11 cellular contexts compared by ENCODE assay signal in genomic region chr9:95336281-95336680, GRCh38. TPM values are rescaled to one million over a fixed set of nuclear protein-coding genes. Genes with fewer than 3 reads are reported as not detected.
DNase-seq lines count a peak whose midpoint lies in the region; ATAC-seq, FAIRE-seq and TF ChIP-seq lines count a peak whose summit lies in the region.
"Had no signal": no experiment of that assay in that cellular context is flagged by ENCODE, and none has a peak within 500 bp of the region (broad histone marks: within the 10 kb centered on the region; RNA-seq: fewer than 3 reads in every experiment).

No MANE protein-coding gene starts in this region.

- POLR2A ChIA-PET in BJ (lab: Charles Lee): no interaction called here

- no peak overlapping the region for H2BK5ac ChIP-seq in mesendoderm (ENCODE audit: low read length)

- H2BK120ac ChIP-seq in mesendoderm (ENCODE audit: low read depth, low read length): no peak overlapping the region

- no peaks in the 10 kb centered on the region for H3K36me3 ChIP-seq in BJ (ENCODE audit: control insufficient read depth, insufficient read depth, low read length)
- H3K36me3 ChIP-seq in astrocyte (ENCODE audit: insufficient read depth, low read length): no peaks in the 10 kb centered on the region
- H3K36me3 ChIP-seq in mesendoderm (ENCODE audit: control insufficient read depth, insufficient read depth, low read length): no peaks in the 10 kb centered on the region
- H3K36me3 ChIP-seq: thoracic aorta had no signal

- H4K5ac ChIP-seq in mesendoderm (ENCODE audit: low read length): no peak overlapping the region

- H3K4me3 Mint-ChIP-seq in astrocyte (ENCODE audit: unreplicated experiment): no peak overlapping the region

- H3K27me3 Mint-ChIP-seq in astrocyte (ENCODE audit: low read depth, unreplicated experiment): peaks cover 2% of the 10 kb centered on the region

- no peaks in the 10 kb centered on the region for H4K20me1 ChIP-seq in astrocyte (ENCODE audit: insufficient read depth, low read length)

- no peak overlapping the region for H2BK15ac ChIP-seq in mesendoderm (replicated peaks; ENCODE audit: low read depth)

- H3K4me3 ChIP-seq in BJ (ENCODE audit: low read depth, low read length): no peak overlapping the region
- no peak overlapping the region for H3K4me3 ChIP-seq in astrocyte (ENCODE audit: insufficient read depth, low read depth, low read length)
- H3K4me3 ChIP-seq in mesendoderm (ENCODE audit: low read length): no peak overlapping the region
- H3K4me3 ChIP-seq: thoracic aorta had no signal

- H3K27me3 ChIP-seq in BJ (ENCODE audit: control insufficient read depth, insufficient read depth, low read length): no peaks in the 10 kb centered on the region
- H3K27me3 ChIP-seq in astrocyte (ENCODE audit: insufficient read depth, low read length): no peaks in the 10 kb centered on the region
- H3K27me3 ChIP-seq in mesendoderm (ENCODE audit: insufficient read depth, low read length, poor library complexity): no peaks in the 10 kb centered on the region

- H3K23ac ChIP-seq in mesendoderm (ENCODE audit: low read length): no peak overlapping the region

- H3K56ac ChIP-seq in mesendoderm (ENCODE audit: low read length): no peak overlapping the region

- H3K18ac ChIP-seq in mesendoderm (ENCODE audit: low read length): no peak overlapping the region

- no peaks in the 10 kb centered on the region for H3K4me1 Mint-ChIP-seq in astrocyte (ENCODE audit: low read depth, unreplicated experiment)

- no peaks in the 10 kb centered on the region for H3K4me1 ChIP-seq in astrocyte (ENCODE audit: insufficient read depth, low read length)
- H3K4me1 ChIP-seq in mesendoderm (ENCODE audit: control insufficient read depth, low read depth, low read length): no peaks in the 10 kb centered on the region

- FAIRE-seq in astrocyte (lab: Jason Lieb, UNC): no peak
- FAIRE-seq: GM19239 had no signal

- no peaks in the 10 kb centered on the region for H3K79me1 ChIP-seq in mesendoderm (ENCODE audit: low read length)

- H3K36me3 Mint-ChIP-seq in astrocyte (ENCODE audit: low read depth, unreplicated experiment): peaks cover 4% of the 10 kb centered on the region

- H3K79me2 ChIP-seq in astrocyte (ENCODE audit: insufficient read depth, low read length) (no peaks in the 10 kb centered on the region), mesendoderm (ENCODE audit: control insufficient read depth, insufficient read depth, low read length) (no peaks in the 10 kb centered on the region)

- H3K9me3 Mint-ChIP-seq in astrocyte (ENCODE audit: unreplicated experiment): peaks cover 10% of the 10 kb centered on the region

- no peaks in the 10 kb centered on the region for H3K9me3 ChIP-seq in astrocyte (ENCODE audit: insufficient read depth, low read depth, low read length)
- H3K9me3 ChIP-seq: thoracic aorta had no signal

- CTCF ChIA-PET in BJ (lab: Yijun Ruan, JAX): no interaction called here

- no peak overlapping the region for H3K27ac ChIP-seq in astrocyte (ENCODE audit: low read depth, low read length)
- H3K27ac ChIP-seq in mesendoderm (ENCODE audit: low read depth, low read length): no peak overlapping the region
- H3K27ac ChIP-seq: thoracic aorta had no signal

- H3K27ac Mint-ChIP-seq in astrocyte (ENCODE audit: unreplicated experiment): no peak overlapping the region

- no peak for ATAC-seq in HG02678 (IDR thresholded peaks at IDR 0.05; ENCODE audit: unreplicated experiment)
- ATAC-seq in HG02938 (IDR thresholded peaks at IDR 0.05; ENCODE audit: unreplicated experiment): no peak

- H2AK5ac ChIP-seq in mesendoderm (ENCODE audit: low read length): no peak overlapping the region

- TF ChIP-seq CTCF in BJ (IDR thresholded peaks at IDR 0.05; ENCODE audit: insufficient read depth, low read depth, low read length) (peak; percentile 53), astrocyte (IDR thresholded peaks at IDR 0.05; ENCODE audit: insufficient read depth, low read depth, low read length) (peak; percentile 31)

- H3K9ac ChIP-seq in astrocyte (ENCODE audit: low read length): no peak overlapping the region
- no peak overlapping the region for H3K9ac ChIP-seq in mesendoderm (ENCODE audit: low read length)

- no peak overlapping the region for H3K4me2 ChIP-seq in astrocyte (ENCODE audit: low read length)
- no peak overlapping the region for H3K4me2 ChIP-seq in mesendoderm (ENCODE audit: low read length)

- H4K8ac ChIP-seq in mesendoderm (ENCODE audit: low read depth, low read length): no peak overlapping the region

- H2AFZ ChIP-seq in astrocyte (ENCODE audit: low read depth, low read length): no peak overlapping the region

- no CpG with 5 or more reads among the region's 3 CpGs for WGBS in mesendoderm (ENCODE audit: extremely low coverage, insufficient coverage, low lambda C conversion rate)

- DNase-seq in BJ (ENCODE audit: low read depth) (no peak), HCEC 1CT (peak; percentile 33), astrocyte (ENCODE audit: low read depth) (no peak), mesendoderm (peak; percentile 38), AG08396 (ENCODE audit: low spot score) (no peak), OCI-M2 (lab: John Stamatoyannopoulos, UW; ENCODE audit: unreplicated experiment) (no peak)
- DNase-seq: nucleus accumbens had no signal

- H3K4ac ChIP-seq in mesendoderm (ENCODE audit: low read depth, low read length): no peak overlapping the region

RNA-seq across cellular contexts. Expression of gene FANCC, which starts 18.8 kb away (rescaled TPM):
- 5.5 and 6.1 TPM in 2 replicates for polyA plus RNA-seq in BJ (2011; rRNA removed)
- 4.4 and 6.8 TPM in 2 replicates for polyA minus RNA-seq in BJ (2011; rRNA and poly(A)+ RNA removed)
- 7.9 and 10.3 TPM in 2 replicates for total RNA-seq in astrocyte
- 8.1 TPM for polyA plus RNA-seq in mesendoderm (2013, experiment 1 of 2)
- 7.9 TPM for polyA plus RNA-seq in mesendoderm (2013, experiment 2 of 2)

Comparison
In these comparisons a context has a peak if more than half of its experiments do, and no peak if none do; other contexts are left out.
1. DNase-seq: peak in HCEC 1CT (single experiment) and mesendoderm (single experiment); none in BJ (single experiment), astrocyte (single experiment), AG08396 (single experiment) and OCI-M2 (single experiment).